In genomic region chr1:25616080-25616931, GRCh38 we compare ENCODE assay signal across 8 cellular contexts.
DNase-seq lines count a peak whose midpoint lies in the region; ATAC-seq lines count a peak whose summit lies in the region.

MAN1C1 (plus strand) TSS chr1:25616791; CDS start chr1:25617798, 1,007 bp downstream.

- H3K36me3 Mint-ChIP-seq in central memory CD8-positive, alpha-beta T cell (ENCODE audit: insufficient read depth), result peaks cover 16% of the 10 kb centered on the region

- peak; percentile 61 for ATAC-seq in HG03039 (IDR thresholded peaks at IDR 0.05; ENCODE audit: unreplicated experiment)
- ATAC-seq in central memory CD8-positive, alpha-beta T cell (replicated peaks; ENCODE audit: extremely low read depth, poor library complexity, severe bottlenecking), result peak; percentile 52

- peak within 1 kb of the TSS; percentile 95 for H3K4me3 Mint-ChIP-seq in central memory CD8-positive, alpha-beta T cell

- peaks cover 57% of the 10 kb centered on the region for H3K4me1 Mint-ChIP-seq in central memory CD8-positive, alpha-beta T cell

- H3K9me3 Mint-ChIP-seq in central memory CD8-positive, alpha-beta T cell, result no peaks in the 10 kb centered on the region

- H3K27me3 Mint-ChIP-seq in central memory CD8-positive, alpha-beta T cell, result peaks cover 8% of the 10 kb centered on the region

- no peak within 1 kb of the TSS for H3K27ac Mint-ChIP-seq in central memory CD8-positive, alpha-beta T cell (ENCODE audit: low read depth)

- DNase-seq in NCI-H2029 (lab: John Stamatoyannopoulos, UW) (peak; percentile 66), NCI-H2029 treated with DMSO at 0.1 percent for 48 hours (lab: John Stamatoyannopoulos, UW) (no peak), NCI-H2227 treated with DMSO at 0.1 percent for 48 hours (lab: John Stamatoyannopoulos, UW) (peak; percentile 95), islet precursor cell (peak; percentile 91)
- peak; percentile 35 to 80 (median 70) for DNase-seq in activated CD4-positive, CD25-positive, alpha-beta regulatory T cell (lab: John Stamatoyannopoulos, UW)
- peak; percentile 74 to 76 for DNase-seq in central memory CD8-positive, alpha-beta T cell (ENCODE audit: low spot score in 2 of 2)
- DNase-seq in stimulated activated CD4-positive, alpha-beta T cell treated with anti-CD3 and anti-CD28 coated beads, Interleukin-12 subunit alpha, Interleukin-12 subunit beta, amount 100 ng/mL, for 24 hours (ENCODE audit: low read depth in 2 of 2), result peak; percentile 46 to 64
